In the genomic region with DNA sequence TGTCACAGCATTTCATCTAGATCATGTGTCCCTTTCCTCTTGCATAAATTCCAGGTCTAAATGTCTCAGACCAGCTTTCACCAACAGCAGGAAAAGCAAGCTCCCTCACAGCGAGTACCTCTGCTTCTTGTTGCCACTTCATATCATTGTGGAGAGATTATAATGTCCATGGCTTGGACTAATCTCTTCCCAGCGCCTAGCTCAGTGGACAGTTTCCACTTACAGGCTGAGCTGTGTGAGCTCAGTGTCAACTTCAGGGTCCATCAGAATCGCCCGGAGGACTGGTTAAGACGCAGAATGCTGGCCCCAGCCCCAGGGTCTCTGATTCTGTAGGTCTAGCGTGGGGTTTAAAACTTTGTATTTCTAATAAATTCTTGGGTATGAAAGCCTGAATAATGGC, we compare ENCODE assay signal across 14 cellular contexts. TPM values are rescaled to one million over a fixed set of nuclear protein-coding genes. Genes with fewer than 3 reads are reported as not detected.
DNase-seq lines count a peak whose midpoint lies in the region; ATAC-seq and TF ChIP-seq lines count a peak whose summit lies in the region.
"Had no signal": no experiment of that assay in that cellular context is flagged by ENCODE, and none has a peak within 500 bp of the region (broad histone marks: within the 10 kb centered on the region; RNA-seq: fewer than 3 reads in every experiment).

No MANE protein-coding gene starts in this region.

- 87% methylated on average over 6 of the region's 6 CpGs for WGBS in esophagus muscularis mucosa

- H3K4me1 Mint-ChIP-seq in T-helper 17 cell: peaks cover 58% of the 10 kb centered on the region
- H3K4me1 Mint-ChIP-seq: H9 had no signal

- TF ChIP-seq CTCF in cardiac muscle cell (IDR thresholded peaks at IDR 0.05; ENCODE audit: low read depth, low read length) (no peak), esophagus muscularis mucosa (IDR thresholded peaks at IDR 0.05) (no peak)

- ATAC-seq in left ventricle myocardium superior: no peak
- no peak for ATAC-seq in T-helper 17 cell
- no peak for ATAC-seq in HG02884 (IDR thresholded peaks at IDR 0.05; ENCODE audit: unreplicated experiment)

- TF ChIP-seq POLR2A in esophagus muscularis mucosa (IDR thresholded peaks at IDR 0.05; ENCODE audit: low read depth): no peak

- peaks cover 3% of the 10 kb centered on the region for H3K36me3 Mint-ChIP-seq in T-helper 17 cell (ENCODE audit: low read depth)

- no peak overlapping the region for H3K27ac Mint-ChIP-seq in T-helper 17 cell
- H3K27ac Mint-ChIP-seq: H9 had no signal

- H3K4me3 Mint-ChIP-seq in T-helper 17 cell: peak overlapping the region; percentile 32
- H3K4me3 Mint-ChIP-seq: H9 had no signal

- H3K9me3 ChIP-seq in cardiac muscle cell (ENCODE audit: low read depth) (no peaks in the 10 kb centered on the region), T-helper 17 cell (ENCODE audit: control insufficient read depth, low read length, poor library complexity, severe bottlenecking) (peaks cover 4% of the 10 kb centered on the region), esophagus muscularis mucosa (no peaks in the 10 kb centered on the region)
- H3K9me3 ChIP-seq: BLaER1 had no signal

- H3K4me3 ChIP-seq in cardiac muscle cell (no peak overlapping the region), esophagus muscularis mucosa (no peak overlapping the region)
- H3K4me3 ChIP-seq: BLaER1 had no signal

- DNase-seq in cardiac muscle cell (ENCODE audit: low read depth in 1 of 2, low spot score in 1 of 2) (peak in 1 of 2 donors; percentile 59), left ventricle myocardium superior (no peak), T-helper 17 cell (no peak), esophagus muscularis mucosa (ENCODE audit: extremely low spot score) (peak; percentile 74)
- DNase-seq in activated naive CD4-positive, alpha-beta T cell (lab: John Stamatoyannopoulos, UW): no peak
- no peak for DNase-seq in activated CD4-positive, CD25-positive, alpha-beta regulatory T cell treated with anti-CD3 and anti-CD28 coated beads, Interleukin-2, amount 50 U/mL, for 72 hours
- DNase-seq: 8988T, AML-193, DMS79, EL, GOT3, H9 had no signal

- no peaks in the 10 kb centered on the region for H3K27me3 Mint-ChIP-seq in T-helper 17 cell

- intact Hi-C loops in left ventricle myocardium superior (cut with micrococcal nuclease) (no loop called here), esophagus muscularis mucosa (cut with DNase I) (no loop called here)

- peak overlapping the region; percentile 48 for H3K27ac ChIP-seq in cardiac muscle cell
- H3K27ac ChIP-seq in esophagus muscularis mucosa (replicated peaks in 1 of 4): no peak overlapping the region
- H3K27ac ChIP-seq: BLaER1 had no signal

- H3K27me3 ChIP-seq in cardiac muscle cell (no peaks in the 10 kb centered on the region), esophagus muscularis mucosa (no peaks in the 10 kb centered on the region)
- H3K27me3 ChIP-seq: BLaER1 had no signal

- peaks cover 21% of the 10 kb centered on the region for H3K4me1 ChIP-seq in cardiac muscle cell (ENCODE audit: low read depth)
- H3K4me1 ChIP-seq in esophagus muscularis mucosa: no peaks in the 10 kb centered on the region

- TF ChIP-seq EP300 in esophagus muscularis mucosa (IDR thresholded peaks at IDR 0.05): no peak

- H3K36me3 ChIP-seq in cardiac muscle cell (no peaks in the 10 kb centered on the region), esophagus muscularis mucosa (no peaks in the 10 kb centered on the region)
- H3K36me3 ChIP-seq: BLaER1 had no signal

RNA-seq across cellular contexts. Expression of gene TMEM163, which starts 54.7 kb away (rescaled TPM):
- total RNA-seq in cardiac muscle cell (30.3 and 45.8 TPM in 2 replicates), left ventricle myocardium superior (0.40 TPM), T-helper 17 cell (1 to 10 TPM in 1 of 2 donors, under 1 TPM in 1; 0.57 to 1.3 TPM), esophagus muscularis mucosa (1 to 10 TPM in 3 of 4 donors, under 1 TPM in 1; 0.42 to 1.3 (median 1.1) TPM)
- polyA plus RNA-seq in cardiac muscle cell: 58.1 and 75.9 TPM in 2 replicates

Comparison
In these comparisons a context has a peak if more than half of its experiments do, and no peak if none do; other contexts are left out.
1. RNA of gene TMEM163, which starts 54.7 kb away (total RNA-seq): 30.3 to 45.8 TPM in cardiac muscle cell; 0.57 to 1.3 TPM in T-helper 17 cell, 0.42 to 1.3 TPM in esophagus muscularis mucosa and 0.40 TPM in left ventricle myocardium superior (single experiment); every median in the first group is over 10 times any median in the second.